17 cellular contexts compared by ENCODE assay signal in genomic region chr2:164937864-164938401, GRCh38. TPM values are rescaled to one million over a fixed set of nuclear protein-coding genes. Genes with fewer than 3 reads are reported as not detected.
DNase-seq lines count a peak whose midpoint lies in the region; ATAC-seq and TF ChIP-seq lines count a peak whose summit lies in the region.
"Had no signal": no experiment of that assay in that cellular context is flagged by ENCODE, and none has a peak within 500 bp of the region (broad histone marks: within the 10 kb centered on the region; RNA-seq: fewer than 3 reads in every experiment).

No MANE protein-coding gene starts in this region.

- no peak overlapping the region for H3K4me2 ChIP-seq in Loucy (ENCODE audit: low read depth, low read length, poor library complexity, severe bottlenecking)

- no peaks in the 10 kb centered on the region for H4K20me1 ChIP-seq in Loucy (ENCODE audit: insufficient read depth, low read length, poor library complexity, severe bottlenecking)

- no peaks in the 10 kb centered on the region for H3K79me2 ChIP-seq in Loucy (ENCODE audit: insufficient read depth, low read length)

- peaks cover 30% of the 10 kb centered on the region for H3K4me1 ChIP-seq in Loucy (ENCODE audit: insufficient read depth, low read length, poor library complexity, severe bottlenecking)
- H3K4me1 ChIP-seq: gastrocnemius medialis had no signal

- peak overlapping the region; percentile 41 for H2AFZ ChIP-seq in Loucy (ENCODE audit: low read length)

- no peak for ATAC-seq in GM19035 (IDR thresholded peaks at IDR 0.05; ENCODE audit: unreplicated experiment)
- ATAC-seq: gastrocnemius medialis had no signal

- H3K9me2 ChIP-seq in Loucy (replicated peaks; ENCODE audit: low read depth, low read length), result no peaks in the 10 kb centered on the region

- H3K4me3 Mint-ChIP-seq in nephron, result peak overlapping the region in 1 of 3 experiments; percentile 28
- H3K4me3 Mint-ChIP-seq: activated naive CD4-positive, alpha-beta T cell treated with anti-CD3 and anti-CD28 coated beads, Interleukin-2, amount 50 U/mL, for 24 hours; neural crest cell had no signal

- no peaks in the 10 kb centered on the region for H3F3A ChIP-seq in Loucy (ENCODE audit: low read depth)

- in situ Hi-C loops in ACHN (cut with HindIII; ENCODE audit: low pct_ligation_motif_present, low pct_unique_long_range_greater_than_20kb, low sequenced_read_pairs), result no loop called here

- no peaks in the 10 kb centered on the region for H3K36me3 Mint-ChIP-seq in nephron (ENCODE audit: low read depth)
- H3K36me3 Mint-ChIP-seq: activated naive CD4-positive, alpha-beta T cell treated with anti-CD3 and anti-CD28 coated beads, Interleukin-2, amount 50 U/mL, for 24 hours had no signal

- no peaks in the 10 kb centered on the region for H3K36me3 ChIP-seq in Loucy (ENCODE audit: insufficient read depth, low read length)
- H3K36me3 ChIP-seq: gastrocnemius medialis had no signal

- no peak for TF ChIP-seq CTCF in Loucy (conservative IDR thresholded peaks at IDR 0.05; ENCODE audit: low read length)
- TF ChIP-seq CTCF in fibroblast of villous mesenchyme (IDR thresholded peaks at IDR 0.05; ENCODE audit: insufficient read depth, low read depth, low read length), result no peak
- TF ChIP-seq CTCF in nephron (IDR thresholded peaks at IDR 0.05; ENCODE audit: unreplicated experiment in 3 of 3), result no peak

- H3K27me3 Mint-ChIP-seq in nephron (ENCODE audit: low read depth), result peaks cover 3% of the 10 kb centered on the region

- no peaks in the 10 kb centered on the region for H3K9me3 ChIP-seq in Loucy (ENCODE audit: insufficient read depth, low read depth, low read length)
- H3K9me3 ChIP-seq: gastrocnemius medialis had no signal

- H3K27me3 ChIP-seq in Loucy (ENCODE audit: insufficient read depth, low read length, poor library complexity, severe bottlenecking), result no peaks in the 10 kb centered on the region
- H3K27me3 ChIP-seq: gastrocnemius medialis had no signal

- H3K4me3 ChIP-seq in Loucy (ENCODE audit: low read length, poor library complexity, severe bottlenecking), result no peak overlapping the region
- H3K4me3 ChIP-seq in fibroblast of villous mesenchyme (ENCODE audit: low read depth, low read length), result no peak overlapping the region
- H3K4me3 ChIP-seq: gastrocnemius medialis had no signal

- DNase-seq in ACHN (peak; percentile 33), fibroblast of villous mesenchyme (ENCODE audit: low read depth) (peak; percentile 16), germinal center (ENCODE audit: low spot score) (no peak)
- DNase-seq in stimulated activated CD4-positive, alpha-beta T cell treated with anti-CD3 and anti-CD28 coated beads, Interleukin-2, amount 100 ng/mL, for 48 hours, result no peak
- DNase-seq in activated CD4-positive, alpha-beta T cell treated with anti-CD3 and anti-CD28 coated beads for 4 hours, result no peak
- DNase-seq: activated T-cell treated with anti-CD3 and anti-CD28 coated beads, Interleukin-2, amount 50 U/mL, for 1 hour; gastrocnemius medialis; IMR-90; mammary epithelial cell; MV-4-11; NCI-H2029 treated with DMSO at 0.1 percent for 48 hours; NCI-H510A treated with DMSO at 0.1 percent for 48 hours had no signal

- H3K27ac Mint-ChIP-seq in nephron, result peak overlapping the region; percentile 87 to 91 (median 91)
- H3K27ac Mint-ChIP-seq: activated naive CD4-positive, alpha-beta T cell treated with anti-CD3 and anti-CD28 coated beads, Interleukin-2, amount 50 U/mL, for 24 hours had no signal

- H3K9me3 Mint-ChIP-seq in nephron, result no peaks in the 10 kb centered on the region
- H3K9me3 Mint-ChIP-seq: activated naive CD4-positive, alpha-beta T cell treated with anti-CD3 and anti-CD28 coated beads, Interleukin-2, amount 50 U/mL, for 24 hours; neural crest cell had no signal

- H3K4me1 Mint-ChIP-seq in nephron, result peaks cover 12% of the 10 kb centered on the region
- H3K4me1 Mint-ChIP-seq: activated naive CD4-positive, alpha-beta T cell treated with anti-CD3 and anti-CD28 coated beads, Interleukin-2, amount 50 U/mL, for 24 hours; neural crest cell had no signal

- no peak overlapping the region for H3K9ac ChIP-seq in Loucy (ENCODE audit: low read depth, low read length, poor library complexity, severe bottlenecking)

RNA-seq across cellular contexts. Expression of gene SLC38A11, which starts 17.4 kb away (rescaled TPM):
- under 0.01 TPM in 1 of 2 replicates, not detected in the other for total RNA-seq in fibroblast of villous mesenchyme
- total RNA-seq: mammary epithelial cell, neural crest cell had no signal

Comparison
In these comparisons a context has a peak if more than half of its experiments do, and no peak if none do; other contexts are left out.
1. DNase-seq: peak in ACHN (single experiment) and fibroblast of villous mesenchyme (single experiment); none in stimulated activated CD4-positive, alpha-beta T cell treated with anti-CD3 and anti-CD28 coated beads, Interleukin-2, amount 100 ng/mL, for 48 hours (0 of 2), activated CD4-positive, alpha-beta T cell treated with anti-CD3 and anti-CD28 coated beads for 4 hours (0 of 2) and germinal center (single experiment).